Comparison of ENCODE assay signal across 21 cellular contexts in genomic region chr10:124095096-124095495, GRCh38. TPM values are rescaled to one million over a fixed set of nuclear protein-coding genes. Genes with fewer than 3 reads are reported as not detected.
DNase-seq lines count a peak whose midpoint lies in the region; ATAC-seq, FAIRE-seq and TF ChIP-seq lines count a peak whose summit lies in the region.
"Had no signal": no experiment of that assay in that cellular context is flagged by ENCODE, and none has a peak within 500 bp of the region (broad histone marks: within the 10 kb centered on the region; RNA-seq: fewer than 3 reads in every experiment).

No MANE protein-coding gene starts in this region.

- H4K20me1 ChIP-seq in HepG2 (ENCODE audit: insufficient read depth, low read length) (peaks cover 20% of the 10 kb centered on the region), neural cell (ENCODE audit: insufficient read depth) (no peaks in the 10 kb centered on the region), PC-9 (ENCODE audit: insufficient read depth) (peaks cover 18% of the 10 kb centered on the region)

- POLR2A ChIA-PET in HepG2 (lab: Yijun Ruan, JAX): interaction anchor here (0.9 kb wide), 1 partner anchor 46 kb away, joined by 3 read pairs; no protein-coding TSS in a partner anchor
- POLR2A ChIA-PET in PC-9 (lab: Charles Lee; ENCODE audit: unreplicated experiment): no interaction called here

- no peak for FAIRE-seq in HepG2 (lab: Jason Lieb, UNC)
- FAIRE-seq: TTC549 had no signal

- CTCF ChIA-PET in HepG2 (lab: Yijun Ruan, JAX; ENCODE audit: low intra/inter-chr PET ratio, low total read pairs): no interaction called here
- CTCF ChIA-PET in PC-9 (lab: Charles Lee): interaction anchor here (0.7 kb wide), 1 partner anchor 359 kb away, joined by 3 read pairs; no protein-coding TSS in a partner anchor

- H3K4me1 Mint-ChIP-seq in brain: peaks cover 46% of the 10 kb centered on the region

- H3K4me2 ChIP-seq in HepG2 (ENCODE audit: low read depth, low read length): peak overlapping the region; percentile 82
- H3K4me2 ChIP-seq in neural cell (ENCODE audit: low read length): no peak overlapping the region
- no peak overlapping the region for H3K4me2 ChIP-seq in PC-9

- H3K4me1 ChIP-seq in HepG2 (ENCODE audit: insufficient read depth, low read length): peaks cover 65% of the 10 kb centered on the region
- peaks cover 0 to 17% (median 0%) of the 10 kb centered on the region in 4 donors for H3K4me1 ChIP-seq in right lobe of liver
- H3K4me1 ChIP-seq in upper lobe of right lung: peaks cover 25% of the 10 kb centered on the region
- peaks cover 11% of the 10 kb centered on the region for H3K4me1 ChIP-seq in PC-9 (replicated peaks; ENCODE audit: insufficient read depth)

- TF ChIP-seq RAD21 in HepG2 (CRISPR knock-in tag; IDR thresholded peaks at IDR 0.05): no peak
- no peak for TF ChIP-seq RAD21 in neural cell (conservative IDR thresholded peaks at IDR 0.05)

- no peaks in the 10 kb centered on the region for H3F3A ChIP-seq in neural cell (ENCODE audit: insufficient read depth, low read length, poor library complexity, severe bottlenecking)
- H3F3A ChIP-seq in PC-9 (ENCODE audit: insufficient read depth, low read depth): peaks cover 9% of the 10 kb centered on the region; the same call in 1 of the 2 replicates

- H3K27me3 Mint-ChIP-seq in brain: peaks cover 27% of the 10 kb centered on the region
- H3K27me3 Mint-ChIP-seq: naive B cell had no signal

- H3K79me2 ChIP-seq in HepG2 (ENCODE audit: insufficient read depth, low read length): peaks cover 27% of the 10 kb centered on the region
- no peaks in the 10 kb centered on the region for H3K79me2 ChIP-seq in neural cell (replicated peaks; ENCODE audit: insufficient read depth, low read length)
- peaks cover 20% of the 10 kb centered on the region for H3K79me2 ChIP-seq in PC-9 (ENCODE audit: low read depth)

- H3K9me3 Mint-ChIP-seq in brain: peaks cover 0 to 14% (median 3%) of the 10 kb centered on the region in 5 experiments
- H3K9me3 Mint-ChIP-seq: CD4-positive, alpha-beta T cell; stimulated activated naive CD8-positive, alpha-beta T cell treated with anti-CD3 and anti-CD28 coated beads, Interleukin-15, Interleukin-2, amounts not matched to agents 100 ng/mL and 50 ng/mL, for 24 hours had no signal

- H2AFZ ChIP-seq in HepG2 (ENCODE audit: low read length) (no peak overlapping the region), neural cell (ENCODE audit: low read depth, low read length) (no peak overlapping the region), PC-9 (no peak overlapping the region)

- TF ChIP-seq CTCF in HepG2 (CRISPR knock-in tag; IDR thresholded peaks at IDR 0.05) (no peak), right lobe of liver (IDR thresholded peaks at IDR 0.05) (no peak), brain (conservative IDR thresholded peaks at IDR 0.05) (no peak), neural cell (IDR thresholded peaks at IDR 0.05; ENCODE audit: poor library complexity, severe bottlenecking) (no peak), upper lobe of right lung (IDR thresholded peaks at IDR 0.05) (no peak), PC-9 (conservative IDR thresholded peaks at IDR 0.05) (no peak)

- TF ChIP-seq EP300 in HepG2 (IDR thresholded peaks at IDR 0.05; ENCODE audit: low read depth in 2 of 2, low read length in 2 of 2) (no peak), HepG2 (CRISPR knock-in tag; IDR thresholded peaks at IDR 0.05; ENCODE audit: borderline replicate concordance) (no peak), neural cell (conservative IDR thresholded peaks at IDR 0.05; ENCODE audit: poor library complexity, severe bottlenecking) (no peak)

- H3K4me3 Mint-ChIP-seq in brain: peak overlapping the region in 3 of 5 experiments; percentile 79 to 84 (median 82)
- H3K4me3 Mint-ChIP-seq: CD4-positive, alpha-beta T cell had no signal

- peak overlapping the region in 2 of 3 experiments; percentile 86 to 91; a peak in 4 of 6 replicates for H3K4me3 ChIP-seq in HepG2 (replicated peaks in 1 of 3; ENCODE audit: insufficient read depth in 1 of 3, low read depth in 2 of 3, low read length in 3 of 3)
- no peak overlapping the region for H3K4me3 ChIP-seq in right lobe of liver
- H3K4me3 ChIP-seq in neural cell (ENCODE audit: low read length): peak overlapping the region; percentile 15
- no peak overlapping the region for H3K4me3 ChIP-seq in upper lobe of right lung
- H3K4me3 ChIP-seq in PC-9: no peak overlapping the region

- H3K9me3 ChIP-seq in HepG2 (ENCODE audit: low read length) (peaks cover 10% of the 10 kb centered on the region), right lobe of liver (no peaks in the 10 kb centered on the region), neural cell (ENCODE audit: low read length) (no peaks in the 10 kb centered on the region), upper lobe of right lung (peaks cover 4% of the 10 kb centered on the region), PC-9 (ENCODE audit: insufficient read depth, low read depth) (no peaks in the 10 kb centered on the region)

- no peaks in the 10 kb centered on the region for H3K9me2 ChIP-seq in neural cell (ENCODE audit: insufficient read depth, low read length)
- no peaks in the 10 kb centered on the region for H3K9me2 ChIP-seq in PC-9 (ENCODE audit: insufficient read depth)

- peaks cover under 1 to 2% of the 10 kb centered on the region in 2 experiments; a peak in 2 of 5 replicates for H3K36me3 ChIP-seq in HepG2 (replicated peaks in 1 of 2; ENCODE audit: control insufficient read depth in 1 of 2, insufficient read depth in 2 of 2, low read length in 2 of 2)
- no peaks in the 10 kb centered on the region for H3K36me3 ChIP-seq in right lobe of liver
- H3K36me3 ChIP-seq in neural cell (ENCODE audit: insufficient read depth, low read length): no peaks in the 10 kb centered on the region
- H3K36me3 ChIP-seq in upper lobe of right lung: no peaks in the 10 kb centered on the region
- H3K36me3 ChIP-seq in PC-9 (ENCODE audit: low read depth): no peaks in the 10 kb centered on the region

- WGBS in HepG2 (ENCODE audit: low lambda C conversion rate): 20% methylated on average over 6 of the region's 6 CpGs
- 36% methylated on average over 4 of the region's 6 CpGs for WGBS in right lobe of liver (ENCODE audit: insufficient coverage, low coverage, low lambda C conversion rate, missing lambda C conversion rate)

- H3K27me3 ChIP-seq in HepG2 (ENCODE audit: control insufficient read depth in 1 of 2, insufficient read depth in 2 of 2, low read length in 2 of 2): peaks cover 4 to 56% of the 10 kb centered on the region in 2 experiments
- no peaks in the 10 kb centered on the region for H3K27me3 ChIP-seq in right lobe of liver
- H3K27me3 ChIP-seq in neural cell (ENCODE audit: insufficient read depth, low read depth, low read length): peaks cover 46% of the 10 kb centered on the region
- H3K27me3 ChIP-seq in upper lobe of right lung: no peaks in the 10 kb centered on the region
- H3K27me3 ChIP-seq in PC-9 (ENCODE audit: insufficient read depth, low read depth): no peaks in the 10 kb centered on the region

- H3K9ac ChIP-seq in HepG2 (ENCODE audit: insufficient read depth, low read depth, low read length) (peak overlapping the region; percentile 7; the same call in 1 of the 2 replicates), neural cell (ENCODE audit: low read length) (no peak overlapping the region)

- no peak for TF ChIP-seq POLR2A in HepG2 (IDR thresholded peaks at IDR 0.05; ENCODE audit: insufficient read depth in 1 of 2, low read depth in 2 of 2, low read length in 2 of 2)
- TF ChIP-seq POLR2A in right lobe of liver (IDR thresholded peaks at IDR 0.05): no peak
- no peak for TF ChIP-seq POLR2A in GM18505 (IDR thresholded peaks at IDR 0.05; ENCODE audit: borderline replicate concordance, extremely low read depth, insufficient read depth, insufficient read length)

- BruUV-seq in HepG2 (replicated peaks; lab: Mats Ljungman, UMichigan) (no TSS peak), PC-9 (replicated peaks; lab: Mats Ljungman, UMichigan) (no TSS peak)

- no peak overlapping the region for H3K27ac ChIP-seq in HepG2 (ENCODE audit: extremely low read length, insufficient read depth, low read length)
- H3K27ac ChIP-seq in right lobe of liver: no peak overlapping the region
- H3K27ac ChIP-seq in neural cell (ENCODE audit: low read length): no peak overlapping the region
- H3K27ac ChIP-seq in upper lobe of right lung: peak overlapping the region; percentile 89
- H3K27ac ChIP-seq in PC-9: no peak overlapping the region

- intact Hi-C loops in HepG2 (cut with micrococcal nuclease; ENCODE audit: unreplicated experiment): no loop called here
- intact Hi-C loops in right lobe of liver (cut with DNase I): no loop called here
- intact Hi-C loops in upper lobe of right lung (cut with DNase I): no loop called here
- intact Hi-C loops in PC-9 (cut with micrococcal nuclease; ENCODE audit: unreplicated experiment): no loop called here

- peak overlapping the region in 4 of 5 experiments; percentile 56 to 86 (median 78) for H3K27ac Mint-ChIP-seq in brain
- H3K27ac Mint-ChIP-seq: CD4-positive, alpha-beta T cell; stimulated activated naive CD8-positive, alpha-beta T cell treated with anti-CD3 and anti-CD28 coated beads, Interleukin-15, Interleukin-2, amounts not matched to agents 100 ng/mL and 50 ng/mL, for 24 hours had no signal

- ATAC-seq in HepG2: no peak
- ATAC-seq in right lobe of liver: no peak
- no peak for ATAC-seq in upper lobe of right lung
- no peak for ATAC-seq in GM18505 (IDR thresholded peaks at IDR 0.05; ENCODE audit: unreplicated experiment)
- ATAC-seq: left cardiac atrium had no signal

- DNase-seq in HepG2 (ENCODE audit: low spot score) (no peak), right lobe of liver (no peak), upper lobe of right lung (no peak), PC-9 (no peak)
- DNase-seq in stimulated activated CD4-positive, alpha-beta T cell treated with anti-CD3 and anti-CD28 coated beads, Interleukin-4, amount 100 ng/mL, for 1 hour: no peak
- DNase-seq: activated CD4-positive, alpha-beta T cell treated with anti-CD3 and anti-CD28 coated beads for 48 hours; activated CD8-positive, alpha-beta memory T cell treated with anti-CD3 and anti-CD28 coated beads, Interleukin-2, amount 50 U/mL, for 4 hours; activated effector memory CD4-positive, alpha-beta T cell treated with anti-CD3 and anti-CD28 coated beads, Interleukin-2, amount 50 U/mL, for 16 hours; CD4-positive, alpha-beta T cell; effector CD8-positive, alpha-beta T cell; EL; left cardiac atrium; naive B cell; NCI-H2029 treated with DMSO at 0.1 percent for 48 hours; NCI-H524 treated with DMSO at 0.1 percent for 48 hours; stimulated activated CD4-positive, alpha-beta T cell treated with anti-CD3 and anti-CD28 coated beads, Interleukin-15, amount 100 ng/mL, for 24 hours had no signal

- in situ Hi-C loops in HepG2 (cut with HindIII; ENCODE audit: extremely low pct_ligation_motif_present, low pct_unique_long_range_greater_than_20kb): no loop called here

- H3K36me3 Mint-ChIP-seq in brain: no peaks in the 10 kb centered on the region
- H3K36me3 Mint-ChIP-seq: naive B cell had no signal

RNA-seq across cellular contexts. Expression of gene CHST15, which starts 1.7 kb away (rescaled TPM):
- 1.1 and 1.4 TPM in 2 replicates for total RNA-seq in HepG2 (2016; rRNA removed; fragmentation: Illumina TruSeq; extraction: Trizol)
- total RNA-seq in HepG2 (2016; cell fraction: cytosol; rRNA removed; fragmentation: Illumina TruSeq; extraction: Trizol; ENCODE audit: low read depth): 1.0 and 1.2 TPM in 2 replicates
- total RNA-seq in HepG2 (2016; cell fraction: insoluble cytoplasmic fraction; rRNA removed; fragmentation: Illumina TruSeq; extraction: Trizol): 1.4 and 1.5 TPM in 2 replicates
- 2.7 and 2.9 TPM in 2 replicates for total RNA-seq in HepG2 (2016; cell fraction: membrane; rRNA removed; fragmentation: Illumina TruSeq; extraction: Trizol)
- total RNA-seq in HepG2 (2016; cell fraction: nucleus; rRNA removed; fragmentation: Illumina TruSeq; extraction: Trizol): 1.1 and 1.9 TPM in 2 replicates
- 94.7 and 113 TPM in 2 replicates for polyA plus RNA-seq in HepG2 (2011; rRNA removed)
- polyA plus RNA-seq in HepG2 (2011; cell fraction: cytosol; rRNA removed): 101 and 112 TPM in 2 replicates
- 181 and 188 TPM in 2 replicates for polyA plus RNA-seq in HepG2 (2011; cell fraction: nucleus; rRNA removed)
- 46.0 and 71.6 TPM in 2 replicates for polyA plus RNA-seq in HepG2 (2012)
- 0.27 and 0.52 TPM in 2 replicates for polyA plus RNA-seq in HepG2 (2016; cell fraction: cytosol; fragmentation: Illumina TruSeq; extraction: Trizol; ENCODE audit: low read depth)
- polyA plus RNA-seq in HepG2 (2016; cell fraction: insoluble cytoplasmic fraction; fragmentation: Illumina TruSeq; extraction: Trizol; ENCODE audit: low read depth): 1.4 TPM in 2 replicates
- 0.68 and 0.92 TPM in 2 replicates for polyA plus RNA-seq in HepG2 (2016; cell fraction: membrane; fragmentation: Illumina TruSeq; extraction: Trizol; ENCODE audit: low read depth)
- 1.1 and 1.9 TPM in 2 replicates for polyA plus RNA-seq in HepG2 (2016; cell fraction: nucleus; fragmentation: Illumina TruSeq; extraction: Trizol; ENCODE audit: insufficient read depth, low read depth)
- 10.5 and 261 TPM in 2 replicates for polyA minus RNA-seq in HepG2 (2011; rRNA and poly(A)+ RNA removed; ENCODE audit: low replicate concordance)
- 111 and 123 TPM in 2 replicates for polyA minus RNA-seq in HepG2 (2011; cell fraction: cytosol; rRNA and poly(A)+ RNA removed)
- polyA minus RNA-seq in HepG2 (2011; cell fraction: nucleus; rRNA and poly(A)+ RNA removed): 241 and 251 TPM in 2 replicates
- total RNA-seq in right lobe of liver: 10 to 100 TPM in 5 of 6 experiments, 1 to 10 TPM in 1; 9.2 to 25.8 (median 11.8) TPM
- 6.0 TPM for polyA plus RNA-seq in brain (ENCODE audit: insufficient read depth, low read depth, low replicate concordance)
- 0.78 and 0.79 TPM in 2 replicates for polyA plus RNA-seq in neural cell
- polyA minus RNA-seq in neural cell: 2.5 and 2.9 TPM in 2 replicates
- total RNA-seq in upper lobe of right lung: 49.2 TPM
- 23.8 and 24.6 TPM in 2 replicates for total RNA-seq in PC-9 (2021)

Comparison
In these comparisons a context has a peak if more than half of its experiments do, and no peak if none do; other contexts are left out.
1. H3K4me3 ChIP-seq: peak in HepG2 (2 of 3) and neural cell (single experiment); none in right lobe of liver (0 of 3), upper lobe of right lung (single experiment) and PC-9 (single experiment).